In genomic region chr2:225600444-225600843, GRCh38 we compare ENCODE assay signal across 23 cellular contexts.
DNase-seq lines count a peak whose midpoint lies in the region; ATAC-seq and TF ChIP-seq lines count a peak whose summit lies in the region.
"Had no signal": no experiment of that assay in that cellular context is flagged by ENCODE, and none has a peak within 500 bp of the region (broad histone marks: within the 10 kb centered on the region; RNA-seq: fewer than 3 reads in every experiment).

No MANE protein-coding gene starts in this region.

- H3K27me3 ChIP-seq in MM.1S (replicated peaks; ENCODE audit: insufficient read depth, low read length): no peaks in the 10 kb centered on the region
- H3K27me3 ChIP-seq: sigmoid colon, thyroid gland had no signal

- CTCF ChIA-PET in HEK293T (lab: Yijun Ruan, JAX): no interaction called here

- H3K9me2 ChIP-seq in MM.1S (replicated peaks; ENCODE audit: insufficient read depth, low read length): no peaks in the 10 kb centered on the region
- H3K9me2 ChIP-seq: SK-N-SH had no signal

- no peak overlapping the region for H3K9ac ChIP-seq in MM.1S (ENCODE audit: low read length)
- H3K9ac ChIP-seq: SK-N-SH had no signal

- no peaks in the 10 kb centered on the region for H3K79me2 ChIP-seq in MM.1S (ENCODE audit: low read length)

- H4K20me1 ChIP-seq in MM.1S (ENCODE audit: insufficient read depth, low read length): no peaks in the 10 kb centered on the region

- no peak overlapping the region for H3K4me3 ChIP-seq in MM.1S (ENCODE audit: low read length)
- no peak overlapping the region for H3K4me3 ChIP-seq in epithelial cell of esophagus (ENCODE audit: low read length)
- H3K4me3 ChIP-seq: HAP-1, sigmoid colon, thyroid gland had no signal

- DNase-seq in MM.1S (peak; percentile 50), epithelial cell of esophagus (ENCODE audit: low read depth) (peak; percentile 18), DMS53 (lab: John Stamatoyannopoulos, UW) (no peak), mucosa of gallbladder (ENCODE audit: low spot score) (no peak), HEK293T (ENCODE audit: extremely low spot score) (no peak)
- DNase-seq: activated CD4-positive, alpha-beta T cell treated with anti-CD3 and anti-CD28 coated beads for 1 hour; CD4-positive, CD25-positive, alpha-beta regulatory T cell; DMS153; Karpas-422; midbrain; NCI-H1417 treated with DMSO at 0.1 percent for 48 hours; NCI-H2171; NCI-H748 treated with DMSO at 0.1 percent for 48 hours; posterior cingulate gyrus; sigmoid colon; SK-N-SH; stimulated activated naive CD4-positive, alpha-beta T cell treated with Interleukin-2 at 50 U/mL for 16 hours; T-helper 9 cell; thyroid gland had no signal

- H3F3A ChIP-seq in MM.1S (ENCODE audit: insufficient read depth, low read length): no peaks in the 10 kb centered on the region

- POLR2A ChIA-PET in HEK293T (lab: Yijun Ruan, JAX): no interaction called here

- no peaks in the 10 kb centered on the region for H3K36me3 ChIP-seq in MM.1S (replicated peaks; ENCODE audit: insufficient read depth, low read length)
- H3K36me3 ChIP-seq: HAP-1, sigmoid colon, thyroid gland had no signal

- peaks cover 20% of the 10 kb centered on the region for H3K4me1 ChIP-seq in MM.1S (ENCODE audit: low read length)
- H3K4me1 ChIP-seq: HAP-1, sigmoid colon, thyroid gland had no signal

- no peak for TF ChIP-seq CTCF in MM.1S (IDR thresholded peaks at IDR 0.05; ENCODE audit: low read length)
- no peak for TF ChIP-seq CTCF in epithelial cell of esophagus (IDR thresholded peaks at IDR 0.05; ENCODE audit: insufficient read depth, low read depth, low read length, missing control alignments)

- 0 out of 2 replicates have a peak overlapping the region, but pooled peaks have one; percentile 7 for H3K4me2 ChIP-seq in MM.1S (ENCODE audit: low read depth, low read length)
- H3K4me2 ChIP-seq: SK-N-SH had no signal

- ATAC-seq in GM18502 (IDR thresholded peaks at IDR 0.05; ENCODE audit: poor library complexity, unreplicated experiment): peak; percentile 56
- peak; percentile 60 for ATAC-seq in GM21619 (IDR thresholded peaks at IDR 0.05; ENCODE audit: unreplicated experiment)
- no peak for ATAC-seq in HG03432 (IDR thresholded peaks at IDR 0.05; ENCODE audit: unreplicated experiment)

- H2AFZ ChIP-seq in MM.1S (ENCODE audit: low read length): no peak overlapping the region

- H3K9me3 ChIP-seq in MM.1S (replicated peaks; ENCODE audit: insufficient read depth, low read length): no peaks in the 10 kb centered on the region
- H3K9me3 ChIP-seq: HAP-1, SK-N-SH, thyroid gland had no signal

- H3K27ac ChIP-seq in MM.1S (ENCODE audit: low read length): peak overlapping the region; percentile 14; the same call in 1 of the 2 replicates
- H3K27ac ChIP-seq: sigmoid colon, thyroid gland had no signal

TF ChIP-seq in HEK293T, 16 proteins besides CTCF, POLR2A, EP300 and RAD21:
- no peak for TF ChIP-seq ZNF384 (IDR thresholded peaks at IDR 0.05)
- no peak for TF ChIP-seq BHLHE40 (IDR thresholded peaks at IDR 0.05; ENCODE audit: borderline replicate concordance)
- no peak for TF ChIP-seq TARDBP (IDR thresholded peaks at IDR 0.05)
- TF ChIP-seq SUZ12 (IDR thresholded peaks at IDR 0.05): no peak
- TF ChIP-seq SP1 (IDR thresholded peaks at IDR 0.05): no peak
- TF ChIP-seq ARNT (IDR thresholded peaks at IDR 0.05): no peak
- TF ChIP-seq FOXA1 (IDR thresholded peaks at IDR 0.05): no peak
TF ChIP-seq in HEK293T: peak in this region for 0.

Comparison
In these comparisons a context has a peak if more than half of its experiments do, and no peak if none do; other contexts are left out.
1. DNase-seq: peak in MM.1S (single experiment) and epithelial cell of esophagus (single experiment); none in DMS53 (single experiment), mucosa of gallbladder (single experiment) and HEK293T (single experiment).